ENCODE assay signal across 8 cellular contexts in genomic region chr9:97500765-97501176, GRCh38. TPM values are rescaled to one million over a fixed set of nuclear protein-coding genes. Genes with fewer than 3 reads are reported as not detected.
DNase-seq lines count a peak whose midpoint lies in the region; ATAC-seq, FAIRE-seq and TF ChIP-seq lines count a peak whose summit lies in the region.

No MANE protein-coding gene starts in this region.

- CTCF ChIA-PET in PC-9 (lab: Charles Lee) (interaction anchor here (0.6 to 1.1 kb wide), 4 partner anchors 10 to 115 kb away, joined by 3 to 14 read pairs (median 4); no protein-coding TSS in a partner anchor), endothelial cell of umbilical vein (lab: Charles Lee) (interaction anchor here (0.8 to 4.6 kb wide), 10 partner anchors 10 to 115 kb away, joined by 3 to 51 read pairs (median 5); partner anchors contain the start of gene TDRD7)

- intact Hi-C loops in PC-9 (cut with micrococcal nuclease; ENCODE audit: unreplicated experiment) (loop anchor here (1.0 to 5.0 kb wide), 3 partner anchors 24 to 98 kb away; no protein-coding TSS in a partner anchor), endothelial cell of umbilical vein (cut with micrococcal nuclease) (no loop called here), pancreas (cut with DNase I) (no loop called here)

- no peak overlapping the region for H3K27ac ChIP-seq in DND-41 (ENCODE audit: low read length)
- no peak overlapping the region for H3K27ac ChIP-seq in PC-9
- H3K27ac ChIP-seq in endothelial cell of umbilical vein (ENCODE audit: insufficient read depth, low read depth, low read length), result no peak overlapping the region
- peak overlapping the region; percentile 40 to 84 (median 58) for H3K27ac ChIP-seq in pancreas

- H3K4me2 ChIP-seq in DND-41 (ENCODE audit: insufficient read depth, low read length), result peak overlapping the region; percentile 56
- H3K4me2 ChIP-seq in PC-9, result peak overlapping the region; percentile 74
- H3K4me2 ChIP-seq in endothelial cell of umbilical vein (ENCODE audit: insufficient read depth, low read length), result peak overlapping the region; percentile 34

- H3K36me3 ChIP-seq in DND-41 (ENCODE audit: insufficient read depth, low read length) (no peaks in the 10 kb centered on the region), PC-9 (ENCODE audit: low read depth) (no peaks in the 10 kb centered on the region), endothelial cell of umbilical vein (ENCODE audit: control insufficient read depth in 2 of 2, extremely low read depth in 1 of 2, insufficient read depth in 2 of 2, low read length in 2 of 2) (peaks cover 0 to 2% of the 10 kb centered on the region in 2 experiments), pancreas (peaks cover 0 to 7% (median 0%) of the 10 kb centered on the region in 3 donors)

- ATAC-seq in DND-41 (ENCODE audit: insufficient read depth, low read depth) (no peak), pancreas (no peak), GM19455 (IDR thresholded peaks at IDR 0.05; ENCODE audit: unreplicated experiment) (no peak)

- H3K27me3 ChIP-seq in DND-41 (ENCODE audit: insufficient read depth, low read length, poor library complexity), result peaks cover 36% of the 10 kb centered on the region
- H3K27me3 ChIP-seq in PC-9 (ENCODE audit: insufficient read depth, low read depth), result no peaks in the 10 kb centered on the region
- peaks cover 40 to 59% of the 10 kb centered on the region in 2 experiments for H3K27me3 ChIP-seq in endothelial cell of umbilical vein (ENCODE audit: control insufficient read depth in 2 of 2, insufficient read depth in 2 of 2, low read length in 2 of 2)
- H3K27me3 ChIP-seq in pancreas, result no peaks in the 10 kb centered on the region

- dilution Hi-C loops in endothelial cell of umbilical vein (cut with MboI; ENCODE audit: extremely low pct_ligation_motif_present, low sequenced_read_pairs), result no loop called here

- no peaks in the 10 kb centered on the region for H4K20me1 ChIP-seq in DND-41 (ENCODE audit: insufficient read depth, low read length)
- H4K20me1 ChIP-seq in PC-9 (ENCODE audit: insufficient read depth), result no peaks in the 10 kb centered on the region
- no peaks in the 10 kb centered on the region for H4K20me1 ChIP-seq in endothelial cell of umbilical vein (replicated peaks; ENCODE audit: control insufficient read depth, extremely low read depth, insufficient read depth, low read length)

- no peak for DNase-seq in DND-41
- no peak for DNase-seq in PC-9
- DNase-seq in endothelial cell of umbilical vein (ENCODE audit: low read depth, low spot score), result no peak
- DNase-seq in pancreas, result no peak
- no peak for DNase-seq in NAMALWA (ENCODE audit: low spot score)
- DNase-seq in stimulated activated CD4-positive, alpha-beta T cell treated with anti-CD3 and anti-CD28 coated beads, Interleukin-4, amount 100 ng/mL, for 24 hours, result no peak
- DNase-seq in SIG-M5 (lab: John Stamatoyannopoulos, UW), result no peak

- 9 to 13% methylated on average over 6 of the region's 6 CpGs for WGBS in pancreas, 2 donors

- no peak overlapping the region for H3K9ac ChIP-seq in DND-41 (ENCODE audit: low read depth, low read length)
- H3K9ac ChIP-seq in endothelial cell of umbilical vein (replicated peaks; ENCODE audit: extremely low read depth, insufficient read depth, low read length), result no peak overlapping the region

- no TSS peak for BruUV-seq in PC-9 (replicated peaks; lab: Mats Ljungman, UMichigan)
- BruUV-seq in endothelial cell of umbilical vein (replicated peaks; lab: Mats Ljungman, UMichigan), result no TSS peak

- POLR2A ChIA-PET in PC-9 (lab: Charles Lee; ENCODE audit: unreplicated experiment), result interaction anchor here (0.5 kb wide), 1 partner anchor 10 kb away, joined by 3 read pairs; no protein-coding TSS in a partner anchor
- POLR2A ChIA-PET in endothelial cell of umbilical vein (lab: Charles Lee), result no interaction called here

- H3K79me2 ChIP-seq in DND-41 (ENCODE audit: insufficient read depth, low read length), result no peaks in the 10 kb centered on the region
- H3K79me2 ChIP-seq in PC-9 (ENCODE audit: low read depth), result no peaks in the 10 kb centered on the region; the same call in 1 of the 2 replicates
- H3K79me2 ChIP-seq in endothelial cell of umbilical vein (ENCODE audit: control insufficient read depth, insufficient read depth, low read length), result no peaks in the 10 kb centered on the region

- no peaks in the 10 kb centered on the region for H3K9me2 ChIP-seq in PC-9 (ENCODE audit: insufficient read depth)

- TF ChIP-seq POLR2A in endothelial cell of umbilical vein (IDR thresholded peaks at IDR 0.05; ENCODE audit: low read depth, low read length), result no peak

- no peak for TF ChIP-seq CTCF in DND-41 (IDR thresholded peaks at IDR 0.05; ENCODE audit: borderline replicate concordance, extremely low read depth, low read length, poor library complexity, severe bottlenecking)
- no peak for TF ChIP-seq CTCF in PC-9 (conservative IDR thresholded peaks at IDR 0.05)
- no peak for TF ChIP-seq CTCF in endothelial cell of umbilical vein (IDR thresholded peaks at IDR 0.05; ENCODE audit: extremely low read depth in 1 of 2, insufficient read depth in 1 of 2, low read depth in 1 of 2, low read length in 2 of 2)
- no peak for TF ChIP-seq CTCF in pancreas (IDR thresholded peaks at IDR 0.05)

- peaks cover 10% of the 10 kb centered on the region; the same call in 1 of the 2 replicates for H3F3A ChIP-seq in PC-9 (ENCODE audit: insufficient read depth, low read depth)

- H2AFZ ChIP-seq in DND-41 (ENCODE audit: low read depth, low read length), result no peak overlapping the region; the same call in 1 of the 2 replicates
- peak overlapping the region; percentile 71 for H2AFZ ChIP-seq in PC-9
- H2AFZ ChIP-seq in endothelial cell of umbilical vein (ENCODE audit: low read depth, low read length), result no peak overlapping the region

- FAIRE-seq in endothelial cell of umbilical vein (lab: Jason Lieb, UNC), result no peak
- no peak for FAIRE-seq in pancreas (lab: Jason Lieb, UNC)

- H3K4me1 ChIP-seq in DND-41 (ENCODE audit: insufficient read depth, low read length), result peaks cover 7% of the 10 kb centered on the region; the same call in 1 of the 2 replicates
- H3K4me1 ChIP-seq in PC-9 (replicated peaks; ENCODE audit: insufficient read depth), result peaks cover 4% of the 10 kb centered on the region; the same call in 1 of the 2 replicates
- peaks cover 7% of the 10 kb centered on the region for H3K4me1 ChIP-seq in endothelial cell of umbilical vein (ENCODE audit: control insufficient read depth, extremely low read depth, insufficient read depth, low read length)
- peaks cover 7 to 21% (median 18%) of the 10 kb centered on the region in 3 donors for H3K4me1 ChIP-seq in pancreas

- H3K4me3 ChIP-seq in DND-41 (ENCODE audit: low read depth in 1 of 2, low read length in 2 of 2), result peak overlapping the region in 1 of 2 experiments; percentile 24; a peak in 1 of 4 replicates
- peak overlapping the region; percentile 63 for H3K4me3 ChIP-seq in PC-9
- peak overlapping the region in 1 of 3 experiments; percentile 16 for H3K4me3 ChIP-seq in endothelial cell of umbilical vein (replicated peaks in 1 of 3; ENCODE audit: insufficient read depth in 1 of 3, low read depth in 1 of 3, low read length in 3 of 3)
- H3K4me3 ChIP-seq in pancreas, result peak overlapping the region in 3 of 4 donors; percentile 7 to 86 (median 65)

- H3K9me3 ChIP-seq in DND-41 (ENCODE audit: insufficient read depth, low read length, severe bottlenecking), result no peaks in the 10 kb centered on the region
- no peaks in the 10 kb centered on the region for H3K9me3 ChIP-seq in PC-9 (ENCODE audit: insufficient read depth, low read depth)
- H3K9me3 ChIP-seq in endothelial cell of umbilical vein (replicated peaks; ENCODE audit: control insufficient read depth, insufficient read depth, low read length), result no peaks in the 10 kb centered on the region
- H3K9me3 ChIP-seq in pancreas, result no peaks in the 10 kb centered on the region

- no peaks in the 10 kb centered on the region for H3K9me1 ChIP-seq in endothelial cell of umbilical vein (replicated peaks; ENCODE audit: control insufficient read depth, extremely low read depth, insufficient read depth, low read length)

TF ChIP-seq in endothelial cell of umbilical vein, 7 proteins besides CTCF, POLR2A, EP300 and RAD21:
- no peak for TF ChIP-seq MAX (IDR thresholded peaks at IDR 0.05; ENCODE audit: insufficient read depth, insufficient read length)
- TF ChIP-seq GATA2 (IDR thresholded peaks at IDR 0.05; ENCODE audit: insufficient read depth, insufficient read length, low read depth, low read length), result no peak
- TF ChIP-seq EZH2 (IDR thresholded peaks at IDR 0.05; ENCODE audit: borderline replicate concordance, low read depth, low read length, severe bottlenecking), result no peak
- no peak for TF ChIP-seq FOS (IDR thresholded peaks at IDR 0.05; ENCODE audit: borderline replicate concordance, insufficient read depth, low read length)
- no peak for TF ChIP-seq MYC (IDR thresholded peaks at IDR 0.05; ENCODE audit: low read depth, low read length)
- TF ChIP-seq JUN (IDR thresholded peaks at IDR 0.05; ENCODE audit: borderline replicate concordance, insufficient read depth, insufficient read length, low read depth), result no peak
- no peak for TF ChIP-seq POLR2AphosphoS5 (IDR thresholded peaks at IDR 0.05; ENCODE audit: insufficient read depth, low read depth, low read length)

RNA-seq across cellular contexts. Expression of gene TMOD1, which starts 0.7 kb away (rescaled TPM):
- total RNA-seq in PC-9 (2021), result 6.8 and 7.1 TPM in 2 replicates
- 0.74 and 1.4 TPM in 2 replicates for total RNA-seq in endothelial cell of umbilical vein
- 0.13 and 0.26 TPM in 2 replicates for polyA plus RNA-seq in endothelial cell of umbilical vein
- polyA plus RNA-seq in endothelial cell of umbilical vein (2011; cell fraction: cytosol; rRNA removed), result 0.69 and 0.80 TPM in 2 replicates
- polyA plus RNA-seq in endothelial cell of umbilical vein (2011; cell fraction: nucleus; rRNA removed), result 0.87 and 0.99 TPM in 2 replicates
- polyA plus RNA-seq in endothelial cell of umbilical vein (2012), result 1.3 and 2.7 TPM in 2 replicates
- 0.41 and 0.53 TPM in 2 replicates for polyA minus RNA-seq in endothelial cell of umbilical vein
- 1.6 TPM for polyA minus RNA-seq in endothelial cell of umbilical vein (2011; cell fraction: cytosol; rRNA and poly(A)+ RNA removed)
- 0.53 and 0.72 TPM in 2 replicates for polyA minus RNA-seq in endothelial cell of umbilical vein (2011; cell fraction: nucleus; rRNA and poly(A)+ RNA removed)
- total RNA-seq in pancreas, result 10 to 100 TPM in 4 of 6 donors, 1 to 10 TPM in 2; 8.4 to 17.0 (median 11.7) TPM
- polyA plus RNA-seq in pancreas, result 10 to 100 TPM; 12.2 to 28.7 TPM

Comparison
In these comparisons a context has a peak if more than half of its experiments do, and no peak if none do; other contexts are left out.
1. H3K27ac ChIP-seq: peak in pancreas (4 of 4); none in DND-41 (single experiment), PC-9 (single experiment) and endothelial cell of umbilical vein (single experiment).
2. Peak in every context shown above with its lines, with median percentiles within 50 percentile points of each other: H3K4me2 ChIP-seq.